Comparison of ENCODE assay signal across 7 cellular contexts in genomic region chr11:62611705-62612365, GRCh38. TPM values are rescaled to one million over a fixed set of nuclear protein-coding genes. Genes with fewer than 3 reads are reported as not detected.
A peak's percentile ranks its signal among the peaks of the same experiment; 100 is the strongest.
DNase-seq lines count a peak whose midpoint lies in the region; ATAC-seq and TF ChIP-seq lines count a peak whose summit lies in the region.

No MANE protein-coding gene starts in this region.

- peak; percentile 22 for ATAC-seq in HG02610 (IDR thresholded peaks at IDR 0.05; ENCODE audit: unreplicated experiment)

- H3K4me3 ChIP-seq in fibroblast of the aortic adventitia (ENCODE audit: low read depth, low read length) (peak overlapping the region; percentile 86), neutrophil (ENCODE audit: low read depth in 1 of 2, low read length in 1 of 2) (peak overlapping the region; percentile 79 to 91), uterus (peak overlapping the region; percentile 44 to 97)

- TF ChIP-seq POLR2A in uterus (IDR thresholded peaks at IDR 0.05) = peak in 1 of 2 donors; percentile 9

- in situ Hi-C loops in GM13977 (cut with MboI; ENCODE audit: low pct_unique_long_range_greater_than_20kb, low sequenced_read_pairs, unreplicated experiment) = no loop called here

- peak; percentile 78 for DNase-seq in GM13977 (ENCODE audit: low spot score)
- peak; percentile 77 for DNase-seq in NCI-H226
- peak; percentile 73 to 77 for DNase-seq in activated T-cell treated with anti-CD3 and anti-CD28 coated beads, Interleukin-2, amount 50 U/mL, for 48 hours
- peak; percentile 79 for DNase-seq in fibroblast of the aortic adventitia (ENCODE audit: low read depth)
- peak; percentile 74 for DNase-seq in uterus

- H3K4me1 ChIP-seq in neutrophil (ENCODE audit: control insufficient read depth in 1 of 2, insufficient read depth in 1 of 2, low read depth in 1 of 2, low read length in 1 of 2) (peaks cover 36% of the 10 kb centered on the region in 2 experiments), uterus (peaks cover 0 to 10% of the 10 kb centered on the region in 2 donors)

- TF ChIP-seq CTCF in GM13977 (IDR thresholded peaks at IDR 0.05; ENCODE audit: extremely low read depth, insufficient read depth, missing control alignments) (no peak), fibroblast of the aortic adventitia (IDR thresholded peaks at IDR 0.05; ENCODE audit: insufficient read depth, low read length) (peak; percentile 4), neutrophil (IDR thresholded peaks at IDR 0.05) (no peak), uterus (IDR thresholded peaks at IDR 0.05) (peak in 1 of 4 experiments; percentile 14)

- intact Hi-C loops in uterus (cut with DNase I; ENCODE audit: low total_unique reads) = no loop called here

- H3K27ac ChIP-seq in neutrophil (peak overlapping the region; percentile 95), uterus (peak overlapping the region; percentile 93 to 99)

- H3K36me3 ChIP-seq in neutrophil (peaks cover 22% of the 10 kb centered on the region), uterus (no peaks in the 10 kb centered on the region)

- H3K27me3 ChIP-seq in neutrophil = no peaks in the 10 kb centered on the region
- no peaks in the 10 kb centered on the region for H3K27me3 ChIP-seq in uterus

- H3K9me3 ChIP-seq in neutrophil (no peaks in the 10 kb centered on the region), uterus (no peaks in the 10 kb centered on the region)

RNA-seq across cellular contexts. Expression of gene EML3, which starts 0.7 kb away (rescaled TPM):
- total RNA-seq in fibroblast of the aortic adventitia (ENCODE audit: low replicate concordance) (22.3 and 61.7 TPM in 2 replicates), uterus (100 to 1,000 TPM in 1 of 4 donors, 10 to 100 TPM in 3; 17.9 to 126 (median 36.8) TPM)

RNA-seq across cellular contexts. Expression of gene ROM1, which starts 1.2 kb away (rescaled TPM):
- total RNA-seq in fibroblast of the aortic adventitia (ENCODE audit: low replicate concordance) = 4.6 and 26.4 TPM in 2 replicates
- total RNA-seq in uterus = 10 to 100 TPM in 1 of 4 donors, 1 to 10 TPM in 1, under 1 TPM in 1, not detected in 1; 0.77 to 11.9 (median 5.3) TPM

RNA-seq across cellular contexts. Expression of gene B3GAT3, which starts 10.0 kb away (rescaled TPM):
- 14.1 and 18.7 TPM in 2 replicates for total RNA-seq in fibroblast of the aortic adventitia (ENCODE audit: low replicate concordance)
- 10 to 100 TPM; 17.7 to 50.4 (median 23.1) TPM for total RNA-seq in uterus

RNA-seq across cellular contexts. Expression of gene MTA2, which starts 10.2 kb away (rescaled TPM):
- 46.2 and 110 TPM in 2 replicates for total RNA-seq in fibroblast of the aortic adventitia (ENCODE audit: low replicate concordance)
- total RNA-seq in uterus = 100 to 1,000 TPM in 2 of 4 donors, 10 to 100 TPM in 2; 37.9 to 120 (median 78.2) TPM

RNA-seq across cellular contexts. Expression of gene TUT1, which starts 20.5 kb away (rescaled TPM):
- 4.5 and 9.4 TPM in 2 replicates for total RNA-seq in fibroblast of the aortic adventitia (ENCODE audit: low replicate concordance)
- 10 to 100 TPM in 1 of 4 donors, 1 to 10 TPM in 3; 7.1 to 19.3 (median 8.6) TPM for total RNA-seq in uterus

Comparison
In these comparisons a context has a peak if more than half of its experiments do, and no peak if none do; other contexts are left out.
1. Peak in every context shown above with its lines: DNase-seq, ATAC-seq, H3K4me3 ChIP-seq and H3K27ac ChIP-seq.